12 cellular contexts compared by ENCODE assay signal in the genomic region with DNA sequence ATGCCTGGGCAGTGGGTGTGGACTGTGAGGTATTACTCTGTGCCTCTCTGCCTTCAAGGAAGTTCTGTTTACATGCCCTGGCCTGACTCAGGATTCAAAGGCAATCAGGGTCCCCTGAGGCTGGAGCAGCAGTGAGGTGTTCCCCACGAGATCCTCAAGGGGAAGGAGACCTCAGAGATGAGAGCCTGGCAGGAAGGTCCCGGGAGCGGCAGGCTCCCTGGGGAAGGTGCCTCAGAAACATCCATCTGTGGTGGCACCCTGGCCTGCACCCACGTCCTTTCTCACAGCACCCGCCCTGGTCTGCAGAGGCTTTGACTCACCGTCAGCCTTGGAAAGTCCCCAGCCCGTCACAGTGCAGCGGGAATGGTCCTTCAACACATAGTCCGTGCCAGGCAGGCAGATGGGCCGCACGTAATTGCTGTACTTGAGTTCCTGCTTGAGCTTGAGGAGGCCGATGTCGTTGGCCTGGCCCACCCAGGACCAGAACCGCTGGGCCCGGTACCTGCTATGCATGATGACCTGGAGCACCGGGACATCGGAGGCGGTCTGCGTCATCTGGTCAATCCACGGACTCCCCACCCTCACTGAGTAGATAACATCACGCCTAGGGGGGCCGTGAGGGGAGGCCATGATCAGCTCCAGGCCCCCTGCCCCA. TPM values are rescaled to one million over a fixed set of nuclear protein-coding genes. Genes with fewer than 3 reads are reported as not detected.
DNase-seq lines count a peak whose midpoint lies in the region; ATAC-seq and TF ChIP-seq lines count a peak whose summit lies in the region.
"Had no signal": no experiment of that assay in that cellular context is flagged by ENCODE, and none has a peak within 500 bp of the region (broad histone marks: within the 10 kb centered on the region; RNA-seq: fewer than 3 reads in every experiment).

No MANE protein-coding gene starts in this region.

- DNase-seq in activated CD4-positive, alpha-beta T cell treated with anti-CD3 and anti-CD28 coated beads for 36 hours: peak; percentile 58
- DNase-seq in activated CD4-positive, alpha-beta T cell treated with anti-CD3 and anti-CD28 coated beads, Interleukin-2, amount 50 U/mL, for 1 hour: no peak
- DNase-seq in GM20000 (ENCODE audit: low spot score): peak; percentile 67
- DNase-seq in RWPE2 (ENCODE audit: low spot score): peak; percentile 58
- peak; percentile 4 for DNase-seq in renal cortical epithelial cell (ENCODE audit: low read depth)
- DNase-seq in dermis blood vessel endothelial cell: no peak
- no peak for DNase-seq in NCI-H2107 treated with DMSO at 0.1 percent for 48 hours (lab: John Stamatoyannopoulos, UW; ENCODE audit: unreplicated experiment)
- no peak for DNase-seq in immature natural killer cell
- DNase-seq: NCI-H1105 treated with DMSO at 0.1 percent for 48 hours, occipital lobe, Right ventricle myocardium superior had no signal

- H3K4me1 Mint-ChIP-seq in activated CD4-positive, alpha-beta T cell treated with anti-CD3 and anti-CD28 coated beads for 36 hours: no peaks in the 10 kb centered on the region
- H3K4me1 Mint-ChIP-seq in immature natural killer cell: no peaks in the 10 kb centered on the region

- peaks cover 3% of the 10 kb centered on the region for H3K4me1 ChIP-seq in RWPE2 (ENCODE audit: insufficient read depth, poor library complexity, severe bottlenecking)

- TF ChIP-seq CTCF in GM20000 (IDR thresholded peaks at IDR 0.05; ENCODE audit: extremely low read depth, missing control alignments) (no peak), RWPE2 (IDR thresholded peaks at IDR 0.05; ENCODE audit: poor library complexity, severe bottlenecking) (no peak)

- no peak overlapping the region for H3K4me3 ChIP-seq in RWPE2 (ENCODE audit: severe bottlenecking)

- no peak overlapping the region for H3K27ac ChIP-seq in RWPE2 (ENCODE audit: poor library complexity, severe bottlenecking)

- no peaks in the 10 kb centered on the region for H3K9me3 Mint-ChIP-seq in activated CD4-positive, alpha-beta T cell treated with anti-CD3 and anti-CD28 coated beads for 36 hours (ENCODE audit: low read depth)
- H3K9me3 Mint-ChIP-seq in immature natural killer cell: no peaks in the 10 kb centered on the region

- CTCF ChIA-PET in activated CD4-positive, alpha-beta T cell treated with anti-CD3 and anti-CD28 coated beads for 36 hours (lab: Charles Lee): interaction anchor here (0.7 to 1.0 kb wide), 2 partner anchors 10 to 11 kb away, joined by 3 read pairs; no protein-coding TSS in a partner anchor

- H3K27ac Mint-ChIP-seq in activated CD4-positive, alpha-beta T cell treated with anti-CD3 and anti-CD28 coated beads for 36 hours: no peak overlapping the region
- no peak overlapping the region for H3K27ac Mint-ChIP-seq in immature natural killer cell

- no peaks in the 10 kb centered on the region for H3K36me3 ChIP-seq in RWPE2 (ENCODE audit: low read depth)

- H3K4me3 Mint-ChIP-seq in activated CD4-positive, alpha-beta T cell treated with anti-CD3 and anti-CD28 coated beads for 36 hours: no peak overlapping the region
- no peak overlapping the region for H3K4me3 Mint-ChIP-seq in immature natural killer cell

- H3K36me3 Mint-ChIP-seq in activated CD4-positive, alpha-beta T cell treated with anti-CD3 and anti-CD28 coated beads for 36 hours (ENCODE audit: low read depth): no peaks in the 10 kb centered on the region
- no peaks in the 10 kb centered on the region for H3K36me3 Mint-ChIP-seq in immature natural killer cell

- H3K9me3 ChIP-seq in RWPE2 (ENCODE audit: severe bottlenecking): no peaks in the 10 kb centered on the region

- peaks cover 5% of the 10 kb centered on the region for H3K27me3 Mint-ChIP-seq in activated CD4-positive, alpha-beta T cell treated with anti-CD3 and anti-CD28 coated beads for 36 hours
- H3K27me3 Mint-ChIP-seq in immature natural killer cell (ENCODE audit: low read depth in 3 of 3): peaks cover 0 to 7% (median 5%) of the 10 kb centered on the region in 3 donors

- POLR2A ChIA-PET in activated CD4-positive, alpha-beta T cell treated with anti-CD3 and anti-CD28 coated beads for 36 hours (lab: Charles Lee): no interaction called here

- peak; percentile 78 for ATAC-seq in activated CD4-positive, alpha-beta T cell treated with anti-CD3 and anti-CD28 coated beads for 36 hours
- ATAC-seq in RWPE2 (ENCODE audit: low read depth): peak; percentile 43

- intact Hi-C loops in activated CD4-positive, alpha-beta T cell treated with anti-CD3 and anti-CD28 coated beads for 36 hours (cut with DNase I, micrococcal nuclease): no loop called here

- H3K27me3 ChIP-seq in RWPE2 (ENCODE audit: insufficient read depth, poor library complexity, severe bottlenecking): no peaks in the 10 kb centered on the region

RNA-seq across cellular contexts. Expression of a gene that starts 3.6 kb away (rescaled TPM):
- total RNA-seq in activated CD4-positive, alpha-beta T cell treated with anti-CD3 and anti-CD28 coated beads for 36 hours: not detected
- total RNA-seq in renal cortical epithelial cell (0.17 TPM in 1 of 2 replicates, not detected in the other), dermis blood vessel endothelial cell (not detected in 2 replicates)
- polyA plus RNA-seq in immature natural killer cell: not detected
- total RNA-seq: dermis microvascular lymphatic vessel endothelial cell had no signal

RNA-seq across cellular contexts. Expression of a gene that starts 12.8 kb away (rescaled TPM):
- 1 to 10 TPM; 1.5 to 1.6 TPM for total RNA-seq in activated CD4-positive, alpha-beta T cell treated with anti-CD3 and anti-CD28 coated beads for 36 hours
- total RNA-seq in renal cortical epithelial cell (0.25 and 0.35 TPM in 2 replicates), dermis blood vessel endothelial cell (0.17 TPM in 1 of 2 replicates, not detected in the other)
- not detected for polyA plus RNA-seq in immature natural killer cell

RNA-seq across cellular contexts. Expression of a gene that starts 20.5 kb away (rescaled TPM):
- 1 to 10 TPM; 3.2 to 3.3 TPM for total RNA-seq in activated CD4-positive, alpha-beta T cell treated with anti-CD3 and anti-CD28 coated beads for 36 hours
- total RNA-seq in renal cortical epithelial cell (19.0 and 24.8 TPM in 2 replicates), dermis blood vessel endothelial cell (7.5 and 8.5 TPM in 2 replicates)
- polyA plus RNA-seq in immature natural killer cell: not detected

Comparison
In these comparisons a context has a peak if more than half of its experiments do, and no peak if none do; other contexts are left out.
1. DNase-seq: peak in activated CD4-positive, alpha-beta T cell treated with anti-CD3 and anti-CD28 coated beads for 36 hours (single experiment), GM20000 (single experiment), RWPE2 (single experiment) and renal cortical epithelial cell (single experiment); none in activated CD4-positive, alpha-beta T cell treated with anti-CD3 and anti-CD28 coated beads, Interleukin-2, amount 50 U/mL, for 1 hour (single experiment), dermis blood vessel endothelial cell (single experiment), NCI-H2107 treated with DMSO at 0.1 percent for 48 hours (single experiment) and immature natural killer cell (0 of 3).